Comparison of ENCODE assay signal across 14 cellular contexts in genomic region chr2:235739704-235740415, GRCh38.
DNase-seq lines count a peak whose midpoint lies in the region; ATAC-seq and TF ChIP-seq lines count a peak whose summit lies in the region.
"Had no signal": no experiment of that assay in that cellular context is flagged by ENCODE, and none has a peak within 500 bp of the region (broad histone marks: within the 10 kb centered on the region; RNA-seq: fewer than 3 reads in every experiment).

No MANE protein-coding gene starts in this region.

- H2BK120ac ChIP-seq in H9 (ENCODE audit: low read depth, low read length, poor library complexity, severe bottlenecking), result no peak overlapping the region

- H4K20me1 ChIP-seq in H9 (ENCODE audit: control insufficient read depth, insufficient read depth, insufficient read length) (no peaks in the 10 kb centered on the region), Karpas-422 (ENCODE audit: insufficient read depth, low read depth, low read length) (no peaks in the 10 kb centered on the region)

- H3K4me3 Mint-ChIP-seq in H9, result no peak overlapping the region

- H3K4me1 Mint-ChIP-seq in H9, result peaks cover 2 to 6% of the 10 kb centered on the region in 2 experiments; a peak in 2 of 4 replicates

- H4K91ac ChIP-seq in H9 (ENCODE audit: insufficient read length, low read depth, low read length), result no peak overlapping the region

- ATAC-seq in mucosa of descending colon (peak; percentile 19), GM21423 (IDR thresholded peaks at IDR 0.05; ENCODE audit: unreplicated experiment) (no peak)

- H2AFZ ChIP-seq in H9 (ENCODE audit: low read length), result no peak overlapping the region
- H2AFZ ChIP-seq in Karpas-422 (ENCODE audit: low read length), result no peak overlapping the region

- H3K9me3 ChIP-seq in H9 (ENCODE audit: control insufficient read depth, low read depth, low read length) (no peaks in the 10 kb centered on the region), mucosa of descending colon (no peaks in the 10 kb centered on the region), Karpas-422 (ENCODE audit: low read length) (no peaks in the 10 kb centered on the region)
- H3K9me3 ChIP-seq: SJSA1 had no signal

- peaks cover 1 to 13% (median 6%) of the 10 kb centered on the region in 3 experiments; a peak in 5 of 7 replicates for H3K36me3 Mint-ChIP-seq in H9 (ENCODE audit: insufficient read depth in 1 of 3, low read depth in 3 of 3)

- H3K79me1 ChIP-seq in H9 (ENCODE audit: insufficient read depth, low read depth, low read length, poor library complexity, severe bottlenecking), result no peaks in the 10 kb centered on the region

- H3K4ac ChIP-seq in H9 (ENCODE audit: low read depth, low read length), result no peak overlapping the region

- H2BK12ac ChIP-seq in H9 (ENCODE audit: insufficient read length, low read depth, low read length), result no peak overlapping the region

- no peak overlapping the region for H4K8ac ChIP-seq in H9 (replicated peaks; ENCODE audit: insufficient read length, low read depth, low read length)

- no peaks in the 10 kb centered on the region for H3K9me2 ChIP-seq in Karpas-422 (replicated peaks; ENCODE audit: insufficient read depth, low read length)

- H3K27ac ChIP-seq in H9 (ENCODE audit: insufficient read length, low read depth, low read length) (no peak overlapping the region), cingulate gyrus (ENCODE audit: low read depth, low read length) (peak overlapping the region; percentile 32), substantia nigra (ENCODE audit: low read depth, low read length, poor library complexity, severe bottlenecking) (peak overlapping the region; percentile 55), Karpas-422 (ENCODE audit: low read length) (no peak overlapping the region)
- H3K27ac ChIP-seq: C4-2B, SJSA1 had no signal

- H3K27ac Mint-ChIP-seq in H9, result peak overlapping the region in 2 of 3 experiments; percentile 48 to 59; a peak in 2 of 7 replicates

- intact Hi-C loops in mucosa of descending colon (cut with DNase I, micrococcal nuclease), result loop anchor here in 1 of 2 donors (10.0 kb wide), 2 partner anchors 65 to 605 kb away; no protein-coding TSS in a partner anchor

- H3K9ac ChIP-seq in H9 (ENCODE audit: extremely low read depth, insufficient read length, low read length) (no peak overlapping the region), Karpas-422 (ENCODE audit: low read length) (no peak overlapping the region)

- H3K23me2 ChIP-seq in H9 (ENCODE audit: insufficient read length, low read depth, low read length, poor library complexity, severe bottlenecking), result no peaks in the 10 kb centered on the region

- no peaks in the 10 kb centered on the region for H3K27me3 ChIP-seq in H9 (ENCODE audit: insufficient read depth, low read length)
- no peaks in the 10 kb centered on the region for H3K27me3 ChIP-seq in Karpas-422 (ENCODE audit: low read length)
- H3K27me3 ChIP-seq: SJSA1 had no signal

- WGBS in H9 (ENCODE audit: extremely low coverage, insufficient read length, low lambda C conversion rate), result no CpG with 5 or more reads among the region's 29 CpGs

- H2BK15ac ChIP-seq in H9 (ENCODE audit: low read depth, low read length), result no peak overlapping the region

- H3K14ac ChIP-seq in H9 (ENCODE audit: insufficient read depth, low read length), result no peak overlapping the region; the same call in 1 of the 2 replicates

- H3K36me3 ChIP-seq in mucosa of descending colon (ENCODE audit: low read depth) (no peaks in the 10 kb centered on the region), Karpas-422 (ENCODE audit: insufficient read depth, low read length) (no peaks in the 10 kb centered on the region)

- H3K23ac ChIP-seq in H9 (ENCODE audit: insufficient read length, low read depth, low read length), result no peak overlapping the region

- H3K27me3 Mint-ChIP-seq in H9 (ENCODE audit: low read depth), result no peaks in the 10 kb centered on the region

- H3K4me1 ChIP-seq in H9 (ENCODE audit: insufficient read depth, low read length) (no peaks in the 10 kb centered on the region), mucosa of descending colon (ENCODE audit: low read depth) (no peaks in the 10 kb centered on the region), Karpas-422 (ENCODE audit: low read length) (no peaks in the 10 kb centered on the region)

- H3K56ac ChIP-seq in H9 (ENCODE audit: insufficient read length, low read depth, low read length), result no peak overlapping the region

- H4K5ac ChIP-seq in H9 (ENCODE audit: insufficient read length, low read depth, low read length), result no peak overlapping the region

- H3K9me3 Mint-ChIP-seq in H9, result no peaks in the 10 kb centered on the region

- H3K4me2 ChIP-seq in H9 (ENCODE audit: insufficient read depth, insufficient read length, low read length) (no peak overlapping the region), Karpas-422 (ENCODE audit: low read depth, low read length, poor library complexity, severe bottlenecking) (no peak overlapping the region)

- no peak overlapping the region for H2BK20ac ChIP-seq in H9 (ENCODE audit: low read depth, low read length, poor library complexity, severe bottlenecking)

- H2AK5ac ChIP-seq in H9 (ENCODE audit: insufficient read length, low read length), result no peak overlapping the region

- H3K79me2 ChIP-seq in H9 (ENCODE audit: insufficient read depth, low read length), result no peaks in the 10 kb centered on the region
- H3K79me2 ChIP-seq in Karpas-422 (ENCODE audit: low read length), result no peaks in the 10 kb centered on the region

- H3K4me3 ChIP-seq in mucosa of descending colon (no peak overlapping the region), Karpas-422 (ENCODE audit: low read length) (no peak overlapping the region)
- H3K4me3 ChIP-seq: SJSA1 had no signal

- no peak overlapping the region for H2BK5ac ChIP-seq in H9 (ENCODE audit: insufficient read length, low read length)

- no peak overlapping the region for H3T11ph ChIP-seq in H9 (ENCODE audit: low read length)

- no peak overlapping the region for H3K18ac ChIP-seq in H9 (ENCODE audit: insufficient read length, low read depth, low read length)

- TF ChIP-seq CTCF in H9 (conservative IDR thresholded peaks at IDR 0.05) (no peak), mucosa of descending colon (IDR thresholded peaks at IDR 0.05) (no peak)

- no peak for DNase-seq in H9
- no peak for DNase-seq in mucosa of descending colon
- DNase-seq in substantia nigra (lab: John Stamatoyannopoulos, UW), result no peak
- no peak for DNase-seq in NCI-H2107 treated with DMSO at 0.1 percent for 48 hours (lab: John Stamatoyannopoulos, UW; ENCODE audit: unreplicated experiment)
- no peak for DNase-seq in Karpas-422
- DNase-seq: HCEC 1CT, MM.1S, NCI-H1092, NCI-H2081 treated with DMSO at 0.1 percent for 48 hours, PC-3 had no signal

Comparison
In these comparisons a context has a peak if more than half of its experiments do, and no peak if none do; other contexts are left out.
1. H3K27ac ChIP-seq: peak in cingulate gyrus (single experiment) and substantia nigra (single experiment); none in H9 (single experiment) and Karpas-422 (single experiment).